8 cellular contexts compared by ENCODE assay signal in genomic region chr1:67431869-67432578, GRCh38. TPM values are rescaled to one million over a fixed set of nuclear protein-coding genes. Genes with fewer than 3 reads are reported as not detected.
DNase-seq lines count a peak whose midpoint lies in the region; ATAC-seq, FAIRE-seq and TF ChIP-seq lines count a peak whose summit lies in the region.

No MANE protein-coding gene starts in this region.

- no peaks in the 10 kb centered on the region for H3K27me3 Mint-ChIP-seq in activated T-cell treated with anti-CD3 and anti-CD28 coated beads, Interleukin-2, amount 50 U/mL, for 4 hours (ENCODE audit: low read depth)
- no peaks in the 10 kb centered on the region for H3K27me3 Mint-ChIP-seq in stimulated activated naive B cell treated with anti-CD40 and anti-IgM and Interleukin-4, amounts not matched to agents 10 μg/mL and 1 μg/mL and 100 μg/mL, for 72 hours

- H3K4me3 Mint-ChIP-seq in activated T-cell treated with anti-CD3 and anti-CD28 coated beads, Interleukin-2, amount 50 U/mL, for 4 hours: peak overlapping the region; percentile 100
- peak overlapping the region; percentile 84 to 99 for H3K4me3 Mint-ChIP-seq in stimulated activated naive B cell treated with anti-CD40 and anti-IgM and Interleukin-4, amounts not matched to agents 10 μg/mL and 1 μg/mL and 100 μg/mL, for 72 hours

- no peak for FAIRE-seq in D721Med (lab: Jason Lieb, UNC)

- peak overlapping the region; percentile 95 for H3K27ac Mint-ChIP-seq in stimulated activated naive B cell treated with anti-CD40 and anti-IgM and Interleukin-4, amounts not matched to agents 10 μg/mL and 1 μg/mL and 100 μg/mL, for 72 hours

- no peak for ATAC-seq in activated T-cell treated with anti-CD3 and anti-CD28 coated beads, Interleukin-2, amount 50 U/mL, for 4 hours
- no peak for ATAC-seq in stimulated activated naive B cell treated with anti-CD40 and anti-IgM and Interleukin-4, amounts not matched to agents 10 μg/mL and 1 μg/mL and 100 μg/mL, for 72 hours (replicated peaks)
- no peak for ATAC-seq in GM21529 (IDR thresholded peaks at IDR 0.05; ENCODE audit: unreplicated experiment)

- peaks cover 26% of the 10 kb centered on the region for H3K36me3 Mint-ChIP-seq in activated T-cell treated with anti-CD3 and anti-CD28 coated beads, Interleukin-2, amount 50 U/mL, for 4 hours (ENCODE audit: insufficient read depth)
- H3K36me3 Mint-ChIP-seq in stimulated activated naive B cell treated with anti-CD40 and anti-IgM and Interleukin-4, amounts not matched to agents 10 μg/mL and 1 μg/mL and 100 μg/mL, for 72 hours: peaks cover 28 to 31% of the 10 kb centered on the region in 2 donors

- H3K4me3 ChIP-seq in fibroblast of villous mesenchyme (ENCODE audit: low read depth, low read length): peak overlapping the region; percentile 97

- H3K9me3 Mint-ChIP-seq in activated T-cell treated with anti-CD3 and anti-CD28 coated beads, Interleukin-2, amount 50 U/mL, for 4 hours: no peaks in the 10 kb centered on the region
- H3K9me3 Mint-ChIP-seq in stimulated activated naive B cell treated with anti-CD40 and anti-IgM and Interleukin-4, amounts not matched to agents 10 μg/mL and 1 μg/mL and 100 μg/mL, for 72 hours: no peaks in the 10 kb centered on the region

- H3K4me1 Mint-ChIP-seq in activated T-cell treated with anti-CD3 and anti-CD28 coated beads, Interleukin-2, amount 50 U/mL, for 4 hours (ENCODE audit: low read depth): peaks cover 31% of the 10 kb centered on the region
- peaks cover 26 to 43% of the 10 kb centered on the region in 2 donors for H3K4me1 Mint-ChIP-seq in stimulated activated naive B cell treated with anti-CD40 and anti-IgM and Interleukin-4, amounts not matched to agents 10 μg/mL and 1 μg/mL and 100 μg/mL, for 72 hours

- DNase-seq in activated T-cell treated with anti-CD3 and anti-CD28 coated beads, Interleukin-2, amount 50 U/mL, for 4 hours: no peak
- DNase-seq in activated T-cell treated with anti-CD3 and anti-CD28 coated beads for 4 hours (no peak), SK-N-DZ (ENCODE audit: low spot score) (peak; percentile 20), fibroblast of villous mesenchyme (ENCODE audit: low read depth) (peak; percentile 23), D721Med (ENCODE audit: insufficient read length, low spot score) (no peak), NCI-H187 treated with DMSO at 0.1 percent for 48 hours (lab: John Stamatoyannopoulos, UW) (no peak)
- DNase-seq in stimulated activated naive B cell treated with anti-CD40 and anti-IgM and Interleukin-4, amounts not matched to agents 10 μg/mL and 1 μg/mL and 100 μg/mL, for 72 hours: no peak

- TF ChIP-seq CTCF in fibroblast of villous mesenchyme (IDR thresholded peaks at IDR 0.05; ENCODE audit: insufficient read depth, low read depth, low read length): no peak
- no peak for TF ChIP-seq CTCF in D721Med (IDR thresholded peaks at IDR 0.05; ENCODE audit: insufficient read depth, missing control alignments)

RNA-seq across cellular contexts. Expression of gene SERBP1, which starts 1.8 kb away (rescaled TPM):
- total RNA-seq in activated T-cell treated with anti-CD3 and anti-CD28 coated beads, Interleukin-2, amount 50 U/mL, for 4 hours: 100 to 1,000 TPM; 753 to 907 (median 821) TPM
- polyA plus RNA-seq in SK-N-DZ (2014; cell fraction: cytosol; rRNA removed): 152 and 167 TPM in 2 replicates
- polyA plus RNA-seq in SK-N-DZ (2014; cell fraction: nucleus; rRNA removed): 82.0 and 88.0 TPM in 2 replicates
- total RNA-seq in fibroblast of villous mesenchyme: 108 and 162 TPM in 2 replicates

Comparison
In these comparisons a context has a peak if more than half of its experiments do, and no peak if none do; other contexts are left out.
1. DNase-seq: peak in SK-N-DZ (single experiment) and fibroblast of villous mesenchyme (single experiment); none in activated T-cell treated with anti-CD3 and anti-CD28 coated beads, Interleukin-2, amount 50 U/mL, for 4 hours (single experiment), activated T-cell treated with anti-CD3 and anti-CD28 coated beads for 4 hours (single experiment), stimulated activated naive B cell treated with anti-CD40 and anti-IgM and Interleukin-4, amounts not matched to agents 10 μg/mL and 1 μg/mL and 100 μg/mL, for 72 hours (single experiment), D721Med (single experiment) and NCI-H187 treated with DMSO at 0.1 percent for 48 hours (single experiment).